1 cellular context compared by ENCODE assay signal in the genomic region with DNA sequence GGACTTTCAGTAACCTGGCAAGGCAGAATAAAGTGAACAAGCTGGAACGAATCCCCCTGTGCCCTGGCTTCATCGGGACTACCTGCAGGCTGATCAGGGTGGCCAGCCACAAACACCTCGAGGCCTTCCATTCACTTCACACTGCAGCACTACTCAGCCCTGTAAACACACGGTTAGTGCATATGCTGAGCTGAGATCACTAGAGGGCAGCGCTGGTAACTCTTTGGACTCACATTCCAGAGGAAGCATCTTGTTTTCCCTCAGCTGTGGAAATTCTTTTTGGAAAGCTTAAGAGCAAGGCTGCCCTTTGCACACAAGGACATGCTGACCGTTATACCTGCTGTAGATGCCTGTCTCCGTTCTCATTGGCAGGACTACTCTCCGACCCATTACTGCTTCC.
TF ChIP-seq lines count a peak whose summit lies in the region.

No MANE protein-coding gene starts in this region.

TF ChIP-seq in HepG2, 621 proteins besides CTCF, POLR2A, EP300 and RAD21 (continued from another document and continues in another):
- TF ChIP-seq, protein P1, sequence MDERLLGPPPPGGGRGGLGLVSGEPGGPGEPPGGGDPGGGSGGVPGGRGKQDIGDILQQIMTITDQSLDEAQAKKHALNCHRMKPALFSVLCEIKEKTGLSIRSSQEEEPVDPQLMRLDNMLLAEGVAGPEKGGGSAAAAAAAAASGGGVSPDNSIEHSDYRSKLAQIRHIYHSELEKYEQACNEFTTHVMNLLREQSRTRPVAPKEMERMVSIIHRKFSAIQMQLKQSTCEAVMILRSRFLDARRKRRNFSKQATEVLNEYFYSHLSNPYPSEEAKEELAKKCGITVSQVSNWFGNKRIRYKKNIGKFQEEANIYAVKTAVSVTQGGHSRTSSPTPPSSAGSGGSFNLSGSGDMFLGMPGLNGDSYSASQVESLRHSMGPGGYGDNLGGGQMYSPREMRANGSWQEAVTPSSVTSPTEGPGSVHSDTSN (CRISPR knock-in tag; IDR thresholded peaks at IDR 0.05): no peak
- TF ChIP-seq, protein P2, sequence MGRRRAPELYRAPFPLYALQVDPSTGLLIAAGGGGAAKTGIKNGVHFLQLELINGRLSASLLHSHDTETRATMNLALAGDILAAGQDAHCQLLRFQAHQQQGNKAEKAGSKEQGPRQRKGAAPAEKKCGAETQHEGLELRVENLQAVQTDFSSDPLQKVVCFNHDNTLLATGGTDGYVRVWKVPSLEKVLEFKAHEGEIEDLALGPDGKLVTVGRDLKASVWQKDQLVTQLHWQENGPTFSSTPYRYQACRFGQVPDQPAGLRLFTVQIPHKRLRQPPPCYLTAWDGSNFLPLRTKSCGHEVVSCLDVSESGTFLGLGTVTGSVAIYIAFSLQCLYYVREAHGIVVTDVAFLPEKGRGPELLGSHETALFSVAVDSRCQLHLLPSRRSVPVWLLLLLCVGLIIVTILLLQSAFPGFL (CRISPR knock-in tag; IDR thresholded peaks at IDR 0.05): no peak
- TF ChIP-seq FOXO1 (CRISPR knock-in tag; IDR thresholded peaks at IDR 0.05) (peak; percentile 78), NR2F6 (IDR thresholded peaks at IDR 0.05) (no peak), NR2F6 (CRISPR knock-in tag; IDR thresholded peaks at IDR 0.05) (peak; percentile 9; the same call in 1 of the 2 replicates), REPIN1 (CRISPR knock-in tag; IDR thresholded peaks at IDR 0.05; ENCODE audit: borderline replicate concordance, low read depth) (0 out of 2 replicates have a peak, but pooled peaks have one; percentile 24), BORCS8-MEF2B (CRISPR knock-in tag; IDR thresholded peaks at IDR 0.05) (0 out of 2 replicates have a peak, but pooled peaks have one; percentile 44), XRCC5 (optimal IDR thresholded peaks at IDR 0.05; ENCODE audit: low read length) (peak; percentile 84), ZNF331 (CRISPR knock-in tag; IDR thresholded peaks at IDR 0.05) (peak; percentile 40; the same call in 1 of the 2 replicates), ZNF619 (CRISPR knock-in tag; IDR thresholded peaks at IDR 0.05) (no peak), TEAD3 (CRISPR knock-in tag; optimal IDR thresholded peaks at IDR 0.05; ENCODE audit: borderline replicate concordance) (peak; percentile 94), HOXA9 (CRISPR knock-in tag; IDR thresholded peaks at IDR 0.05; ENCODE audit: borderline replicate concordance) (no peak), MEF2D (CRISPR knock-in tag; IDR thresholded peaks at IDR 0.05) (peak; percentile 34; the same call in 1 of the 2 replicates), FOXA1 (IDR thresholded peaks at IDR 0.05) (no peak), FOXA1 (CRISPR knock-in tag; IDR thresholded peaks at IDR 0.05) (peak; percentile 58), ZNF430 (CRISPR knock-in tag; IDR thresholded peaks at IDR 0.05) (peak; percentile 28; the same call in 1 of the 2 replicates), SALL1 (CRISPR knock-in tag; IDR thresholded peaks at IDR 0.05) (peak; percentile 59), ZKSCAN5 (CRISPR knock-in tag; IDR thresholded peaks at IDR 0.05) (no peak), SNAPC2 (CRISPR knock-in tag; IDR thresholded peaks at IDR 0.05) (0 out of 2 replicates have a peak, but pooled peaks have one; percentile 25), SIN3A (IDR thresholded peaks at IDR 0.05; ENCODE audit: borderline replicate concordance, low read depth, low read length) (no peak), ONECUT2 (CRISPR knock-in tag; IDR thresholded peaks at IDR 0.05) (no peak), HNRNPUL1 (IDR thresholded peaks at IDR 0.05; ENCODE audit: low read depth, low read length) (no peak), HNF4A (CRISPR knock-in tag; IDR thresholded peaks at IDR 0.05) (peak; percentile 48; the same call in 1 of the 2 replicates), CC2D1A (CRISPR knock-in tag; IDR thresholded peaks at IDR 0.05) (no peak), SAFB2 (CRISPR knock-in tag; IDR thresholded peaks at IDR 0.05; ENCODE audit: borderline replicate concordance, low read depth) (no peak), SAP130 (CRISPR knock-in tag; IDR thresholded peaks at IDR 0.05; ENCODE audit: low read depth) (peak; percentile 21; the same call in 1 of the 2 replicates), MIXL1 (CRISPR knock-in tag; IDR thresholded peaks at IDR 0.05) (0 out of 2 replicates have a peak, but pooled peaks have one; percentile 47), ZNF761 (CRISPR knock-in tag; conservative IDR thresholded peaks at IDR 0.05) (no peak), POLR2AphosphoS2 (IDR thresholded peaks at IDR 0.05; ENCODE audit: low read depth, low read length) (no peak), KLF16 (CRISPR knock-in tag; IDR thresholded peaks at IDR 0.05) (no peak), RBM22 (optimal IDR thresholded peaks at IDR 0.05; ENCODE audit: low read length) (no peak)
- TF ChIP-seq, protein P3, sequence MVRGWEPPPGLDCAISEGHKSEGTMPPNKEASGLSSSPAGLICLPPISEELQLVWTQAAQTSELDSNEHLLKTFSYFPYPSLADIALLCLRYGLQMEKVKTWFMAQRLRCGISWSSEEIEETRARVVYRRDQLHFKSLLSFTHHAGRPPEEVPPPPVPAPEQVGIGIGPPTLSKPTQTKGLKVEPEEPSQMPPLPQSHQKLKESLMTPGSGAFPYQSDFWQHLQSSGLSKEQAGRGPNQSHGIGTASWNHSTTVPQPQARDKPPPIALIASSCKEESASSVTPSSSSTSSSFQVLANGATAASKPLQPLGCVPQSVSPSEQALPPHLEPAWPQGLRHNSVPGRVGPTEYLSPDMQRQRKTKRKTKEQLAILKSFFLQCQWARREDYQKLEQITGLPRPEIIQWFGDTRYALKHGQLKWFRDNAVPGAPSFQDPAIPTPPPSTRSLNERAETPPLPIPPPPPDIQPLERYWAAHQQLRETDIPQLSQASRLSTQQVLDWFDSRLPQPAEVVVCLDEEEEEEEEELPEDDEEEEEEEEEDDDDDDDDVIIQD (CRISPR knock-in tag; IDR thresholded peaks at IDR 0.05; ENCODE audit: low read depth): no peak
- TF ChIP-seq, protein P4, sequence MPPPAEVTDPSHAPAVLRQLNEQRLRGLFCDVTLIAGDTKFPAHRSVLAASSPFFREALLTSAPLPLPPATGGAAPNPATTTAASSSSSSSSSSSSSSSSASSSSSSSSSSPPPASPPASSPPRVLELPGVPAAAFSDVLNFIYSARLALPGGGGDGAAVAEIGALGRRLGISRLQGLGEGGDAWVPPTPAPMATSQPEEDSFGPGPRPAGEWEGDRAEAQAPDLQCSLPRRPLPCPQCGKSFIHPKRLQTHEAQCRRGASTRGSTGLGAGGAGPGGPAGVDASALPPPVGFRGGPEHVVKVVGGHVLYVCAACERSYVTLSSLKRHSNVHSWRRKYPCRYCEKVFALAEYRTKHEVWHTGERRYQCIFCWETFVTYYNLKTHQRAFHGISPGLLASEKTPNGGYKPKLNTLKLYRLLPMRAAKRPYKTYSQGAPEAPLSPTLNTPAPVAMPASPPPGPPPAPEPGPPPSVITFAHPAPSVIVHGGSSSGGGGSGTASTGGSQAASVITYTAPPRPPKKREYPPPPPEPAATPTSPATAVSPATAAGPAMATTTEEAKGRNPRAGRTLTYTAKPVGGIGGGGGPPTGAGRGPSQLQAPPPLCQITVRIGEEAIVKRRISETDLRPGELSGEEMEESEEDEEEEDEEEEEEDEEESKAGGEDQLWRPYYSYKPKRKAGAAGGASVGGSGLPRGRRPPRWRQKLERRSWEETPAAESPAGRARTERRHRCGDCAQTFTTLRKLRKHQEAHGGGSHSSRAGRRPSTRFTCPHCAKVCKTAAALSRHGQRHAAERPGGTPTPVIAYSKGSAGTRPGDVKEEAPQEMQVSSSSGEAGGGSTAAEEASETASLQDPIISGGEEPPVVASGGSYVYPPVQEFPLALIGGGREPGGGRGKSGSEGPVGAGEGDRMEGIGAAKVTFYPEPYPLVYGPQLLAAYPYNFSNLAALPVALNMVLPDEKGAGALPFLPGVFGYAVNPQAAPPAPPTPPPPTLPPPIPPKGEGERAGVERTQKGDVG (CRISPR knock-in tag; IDR thresholded peaks at IDR 0.05; ENCODE audit: borderline replicate concordance): peak; percentile 39; the same call in 1 of the 2 replicates
- TF ChIP-seq, protein P5, sequence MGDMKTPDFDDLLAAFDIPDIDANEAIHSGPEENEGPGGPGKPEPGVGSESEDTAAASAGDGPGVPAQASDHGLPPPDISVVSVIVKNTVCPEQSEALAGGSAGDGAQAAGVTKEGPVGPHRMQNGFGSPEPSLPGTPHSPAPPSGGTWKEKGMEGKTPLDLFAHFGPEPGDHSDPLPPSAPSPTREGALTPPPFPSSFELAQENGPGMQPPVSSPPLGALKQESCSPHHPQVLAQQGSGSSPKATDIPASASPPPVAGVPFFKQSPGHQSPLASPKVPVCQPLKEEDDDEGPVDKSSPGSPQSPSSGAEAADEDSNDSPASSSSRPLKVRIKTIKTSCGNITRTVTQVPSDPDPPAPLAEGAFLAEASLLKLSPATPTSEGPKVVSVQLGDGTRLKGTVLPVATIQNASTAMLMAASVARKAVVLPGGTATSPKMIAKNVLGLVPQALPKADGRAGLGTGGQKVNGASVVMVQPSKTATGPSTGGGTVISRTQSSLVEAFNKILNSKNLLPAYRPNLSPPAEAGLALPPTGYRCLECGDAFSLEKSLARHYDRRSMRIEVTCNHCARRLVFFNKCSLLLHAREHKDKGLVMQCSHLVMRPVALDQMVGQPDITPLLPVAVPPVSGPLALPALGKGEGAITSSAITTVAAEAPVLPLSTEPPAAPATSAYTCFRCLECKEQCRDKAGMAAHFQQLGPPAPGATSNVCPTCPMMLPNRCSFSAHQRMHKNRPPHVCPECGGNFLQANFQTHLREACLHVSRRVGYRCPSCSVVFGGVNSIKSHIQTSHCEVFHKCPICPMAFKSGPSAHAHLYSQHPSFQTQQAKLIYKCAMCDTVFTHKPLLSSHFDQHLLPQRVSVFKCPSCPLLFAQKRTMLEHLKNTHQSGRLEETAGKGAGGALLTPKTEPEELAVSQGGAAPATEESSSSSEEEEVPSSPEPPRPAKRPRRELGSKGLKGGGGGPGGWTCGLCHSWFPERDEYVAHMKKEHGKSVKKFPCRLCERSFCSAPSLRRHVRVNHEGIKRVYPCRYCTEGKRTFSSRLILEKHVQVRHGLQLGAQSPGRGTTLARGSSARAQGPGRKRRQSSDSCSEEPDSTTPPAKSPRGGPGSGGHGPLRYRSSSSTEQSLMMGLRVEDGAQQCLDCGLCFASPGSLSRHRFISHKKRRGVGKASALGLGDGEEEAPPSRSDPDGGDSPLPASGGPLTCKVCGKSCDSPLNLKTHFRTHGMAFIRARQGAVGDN (CRISPR knock-in tag; IDR thresholded peaks at IDR 0.05): peak; percentile 30; the same call in 1 of the 2 replicates
- TF ChIP-seq, protein P6, sequence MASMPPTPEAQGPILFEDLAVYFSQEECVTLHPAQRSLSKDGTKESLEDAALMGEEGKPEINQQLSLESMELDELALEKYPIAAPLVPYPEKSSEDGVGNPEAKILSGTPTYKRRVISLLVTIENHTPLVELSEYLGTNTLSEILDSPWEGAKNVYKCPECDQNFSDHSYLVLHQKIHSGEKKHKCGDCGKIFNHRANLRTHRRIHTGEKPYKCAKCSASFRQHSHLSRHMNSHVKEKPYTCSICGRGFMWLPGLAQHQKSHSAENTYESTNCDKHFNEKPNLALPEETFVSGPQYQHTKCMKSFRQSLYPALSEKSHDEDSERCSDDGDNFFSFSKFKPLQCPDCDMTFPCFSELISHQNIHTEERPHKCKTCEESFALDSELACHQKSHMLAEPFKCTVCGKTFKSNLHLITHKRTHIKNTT (CRISPR knock-in tag; IDR thresholded peaks at IDR 0.05): no peak
- TF ChIP-seq, protein P7, sequence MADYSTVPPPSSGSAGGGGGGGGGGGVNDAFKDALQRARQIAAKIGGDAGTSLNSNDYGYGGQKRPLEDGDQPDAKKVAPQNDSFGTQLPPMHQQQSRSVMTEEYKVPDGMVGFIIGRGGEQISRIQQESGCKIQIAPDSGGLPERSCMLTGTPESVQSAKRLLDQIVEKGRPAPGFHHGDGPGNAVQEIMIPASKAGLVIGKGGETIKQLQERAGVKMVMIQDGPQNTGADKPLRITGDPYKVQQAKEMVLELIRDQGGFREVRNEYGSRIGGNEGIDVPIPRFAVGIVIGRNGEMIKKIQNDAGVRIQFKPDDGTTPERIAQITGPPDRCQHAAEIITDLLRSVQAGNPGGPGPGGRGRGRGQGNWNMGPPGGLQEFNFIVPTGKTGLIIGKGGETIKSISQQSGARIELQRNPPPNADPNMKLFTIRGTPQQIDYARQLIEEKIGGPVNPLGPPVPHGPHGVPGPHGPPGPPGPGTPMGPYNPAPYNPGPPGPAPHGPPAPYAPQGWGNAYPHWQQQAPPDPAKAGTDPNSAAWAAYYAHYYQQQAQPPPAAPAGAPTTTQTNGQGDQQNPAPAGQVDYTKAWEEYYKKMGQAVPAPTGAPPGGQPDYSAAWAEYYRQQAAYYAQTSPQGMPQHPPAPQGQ (CRISPR knock-in tag; IDR thresholded peaks at IDR 0.05; ENCODE audit: borderline replicate concordance): no peak
- TF ChIP-seq, protein P8, sequence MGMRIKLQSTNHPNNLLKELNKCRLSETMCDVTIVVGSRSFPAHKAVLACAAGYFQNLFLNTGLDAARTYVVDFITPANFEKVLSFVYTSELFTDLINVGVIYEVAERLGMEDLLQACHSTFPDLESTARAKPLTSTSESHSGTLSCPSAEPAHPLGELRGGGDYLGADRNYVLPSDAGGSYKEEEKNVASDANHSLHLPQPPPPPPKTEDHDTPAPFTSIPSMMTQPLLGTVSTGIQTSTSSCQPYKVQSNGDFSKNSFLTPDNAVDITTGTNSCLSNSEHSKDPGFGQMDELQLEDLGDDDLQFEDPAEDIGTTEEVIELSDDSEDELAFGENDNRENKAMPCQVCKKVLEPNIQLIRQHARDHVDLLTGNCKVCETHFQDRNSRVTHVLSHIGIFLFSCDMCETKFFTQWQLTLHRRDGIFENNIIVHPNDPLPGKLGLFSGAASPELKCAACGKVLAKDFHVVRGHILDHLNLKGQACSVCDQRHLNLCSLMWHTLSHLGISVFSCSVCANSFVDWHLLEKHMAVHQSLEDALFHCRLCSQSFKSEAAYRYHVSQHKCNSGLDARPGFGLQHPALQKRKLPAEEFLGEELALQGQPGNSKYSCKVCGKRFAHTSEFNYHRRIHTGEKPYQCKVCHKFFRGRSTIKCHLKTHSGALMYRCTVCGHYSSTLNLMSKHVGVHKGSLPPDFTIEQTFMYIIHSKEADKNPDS (CRISPR knock-in tag; IDR thresholded peaks at IDR 0.05): no peak
- TF ChIP-seq, protein P9, sequence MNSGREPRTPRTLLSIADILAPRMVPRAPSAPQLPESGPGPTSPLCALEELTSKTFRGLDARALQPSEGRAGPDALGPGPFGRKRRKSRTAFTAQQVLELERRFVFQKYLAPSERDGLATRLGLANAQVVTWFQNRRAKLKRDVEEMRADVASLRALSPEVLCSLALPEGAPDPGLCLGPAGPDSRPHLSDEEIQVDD (CRISPR knock-in tag; IDR thresholded peaks at IDR 0.05; ENCODE audit: borderline replicate concordance): no peak
- TF ChIP-seq, protein P10, sequence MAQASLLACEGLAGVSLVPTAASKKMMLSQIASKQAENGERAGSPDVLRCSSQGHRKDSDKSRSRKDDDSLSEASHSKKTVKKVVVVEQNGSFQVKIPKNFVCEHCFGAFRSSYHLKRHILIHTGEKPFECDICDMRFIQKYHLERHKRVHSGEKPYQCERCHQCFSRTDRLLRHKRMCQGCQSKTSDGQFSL (CRISPR knock-in tag; IDR thresholded peaks at IDR 0.05): no peak
- TF ChIP-seq, protein P11, sequence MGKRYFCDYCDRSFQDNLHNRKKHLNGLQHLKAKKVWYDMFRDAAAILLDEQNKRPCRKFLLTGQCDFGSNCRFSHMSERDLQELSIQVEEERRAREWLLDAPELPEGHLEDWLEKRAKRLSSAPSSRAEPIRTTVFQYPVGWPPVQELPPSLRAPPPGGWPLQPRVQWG (CRISPR knock-in tag; IDR thresholded peaks at IDR 0.05; ENCODE audit: borderline replicate concordance, low read depth): no peak
